2 cellular contexts compared by ENCODE assay signal in genomic region chr12:93335603-93336162, GRCh38.
TF ChIP-seq lines count a peak whose summit lies in the region.

No MANE protein-coding gene starts in this region.

TF ChIP-seq in SK-N-SH, 30 proteins besides CTCF, POLR2A, EP300 and RAD21 (continued from another document):
- no peak for TF ChIP-seq FOSL2 (IDR thresholded peaks at IDR 0.05; ENCODE audit: borderline replicate concordance, low read depth)
- no peak for TF ChIP-seq SMC3 (IDR thresholded peaks at IDR 0.05; ENCODE audit: low read depth, low read length)
- TF ChIP-seq MXI1 (IDR thresholded peaks at IDR 0.05; ENCODE audit: low read depth, low read length), result no peak
- no peak for TF ChIP-seq EZH2phosphoT487 (IDR thresholded peaks at IDR 0.05; ENCODE audit: borderline replicate concordance, low read depth)
- TF ChIP-seq GATA2 (CRISPR knock-in tag; IDR thresholded peaks at IDR 0.05), result no peak
- no peak for TF ChIP-seq PBX3 (IDR thresholded peaks at IDR 0.05)
- no peak for TF ChIP-seq JUND (IDR thresholded peaks at IDR 0.05)
- no peak for TF ChIP-seq TEAD4 (IDR thresholded peaks at IDR 0.05; ENCODE audit: borderline replicate concordance, insufficient read depth)
- TF ChIP-seq MAX (IDR thresholded peaks at IDR 0.05; ENCODE audit: low read depth), result no peak

TF ChIP-seq in SK-N-SH treated with all-trans-retinoic acid at 6 μM for 48 hours, 23 proteins besides CTCF, POLR2A, EP300 and RAD21 (continued from another document):
- TF ChIP-seq TSHZ2 (CRISPR knock-in tag; IDR thresholded peaks at IDR 0.05) (no peak), ARNTL (CRISPR knock-in tag; IDR thresholded peaks at IDR 0.05; ENCODE audit: borderline replicate concordance, low read depth) (no peak), ZC3H10 (CRISPR knock-in tag; IDR thresholded peaks at IDR 0.05) (no peak), ZNF8 (CRISPR knock-in tag; IDR thresholded peaks at IDR 0.05) (no peak), POU6F1 (CRISPR knock-in tag; IDR thresholded peaks at IDR 0.05; ENCODE audit: borderline replicate concordance, low read depth) (no peak), TOX (CRISPR knock-in tag; IDR thresholded peaks at IDR 0.05; ENCODE audit: borderline replicate concordance) (no peak), ZFP3 (CRISPR knock-in tag; IDR thresholded peaks at IDR 0.05) (no peak), PPARA (CRISPR knock-in tag; IDR thresholded peaks at IDR 0.05; ENCODE audit: borderline replicate concordance) (no peak)
